10 cellular contexts compared by ENCODE assay signal in the genomic region with DNA sequence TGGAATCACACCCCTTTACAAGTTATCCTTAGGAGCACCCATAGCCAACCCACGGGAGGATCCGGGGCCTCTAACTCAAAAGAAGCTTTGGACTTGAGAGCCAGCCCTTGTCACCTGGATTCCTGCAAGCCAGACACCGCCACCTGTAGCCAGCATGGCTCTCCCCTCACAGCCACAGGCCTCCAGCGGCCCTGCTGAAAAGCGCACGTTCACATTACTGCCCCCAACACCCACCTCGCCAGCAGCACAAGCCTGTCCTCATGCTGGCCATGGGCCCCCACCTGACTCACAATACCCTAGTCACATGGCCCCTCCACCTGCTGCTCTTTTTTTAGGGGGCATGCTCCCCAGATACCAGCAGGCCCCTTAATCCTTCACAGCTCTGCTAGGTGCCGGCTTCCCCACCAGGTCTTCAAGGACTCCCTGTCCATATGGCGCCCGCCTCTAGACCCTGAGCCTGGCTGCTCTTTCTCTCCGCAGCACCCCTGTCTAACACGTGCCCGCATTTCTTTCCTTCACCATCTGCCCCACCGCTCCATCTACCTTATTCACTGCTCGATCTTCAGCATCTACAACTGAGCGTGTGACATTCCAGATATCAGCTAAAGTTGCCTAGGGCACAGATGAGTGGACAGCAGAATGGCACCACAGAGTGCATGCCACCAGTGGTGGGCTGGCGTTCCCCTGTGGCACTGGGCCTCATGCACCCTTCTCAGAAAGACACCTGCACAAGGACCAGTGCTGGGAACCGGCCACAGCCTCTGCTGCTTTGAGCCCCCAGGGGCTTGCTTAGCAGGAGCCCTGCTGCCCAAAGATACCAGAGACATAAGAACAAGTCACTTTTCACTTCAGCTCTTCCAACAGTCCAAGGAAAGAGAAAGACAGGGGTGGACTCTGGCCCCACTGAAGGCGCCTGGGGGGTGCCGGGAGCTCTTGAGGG. TPM values are rescaled to one million over a fixed set of nuclear protein-coding genes. Genes with fewer than 3 reads are reported as not detected.
DNase-seq lines count a peak whose midpoint lies in the region; ATAC-seq and TF ChIP-seq lines count a peak whose summit lies in the region.
"Had no signal": no experiment of that assay in that cellular context is flagged by ENCODE, and none has a peak within 500 bp of the region (broad histone marks: within the 10 kb centered on the region; RNA-seq: fewer than 3 reads in every experiment).

No MANE protein-coding gene starts in this region.

- H3K27ac Mint-ChIP-seq in activated CD8-positive, alpha-beta memory T cell treated with anti-CD3 and anti-CD28 coated beads, Interleukin-2, amount 10 ng/mL, durations not matched to agents 7 days and 5 days, result peak overlapping the region; percentile 97

- TF ChIP-seq CTCF in RWPE1 (conservative IDR thresholded peaks at IDR 0.05; ENCODE audit: low read depth), result no peak
- no peak for TF ChIP-seq CTCF in esophagus squamous epithelium (IDR thresholded peaks at IDR 0.05)

- CTCF ChIA-PET in activated CD8-positive, alpha-beta memory T cell treated with anti-CD3 and anti-CD28 coated beads, Interleukin-2, amount 10 ng/mL, durations not matched to agents 7 days and 5 days (lab: Charles Lee), result interaction anchor here (0.8 to 6.1 kb wide), 11 partner anchors 12 to 518 kb away, joined by 3 to 70 read pairs (median 3); no protein-coding TSS in a partner anchor
- CTCF ChIA-PET in RWPE1 (lab: Yijun Ruan, JAX), result interaction anchor here (0.6 to 3.5 kb wide), 6 partner anchors 12 to 109 kb away, joined by 3 to 40 read pairs (median 4); no protein-coding TSS in a partner anchor

- peak overlapping the region; percentile 58 for H3K4me3 Mint-ChIP-seq in activated CD8-positive, alpha-beta memory T cell treated with anti-CD3 and anti-CD28 coated beads, Interleukin-2, amount 10 ng/mL, durations not matched to agents 7 days and 5 days

- no peaks in the 10 kb centered on the region for H3K9me3 Mint-ChIP-seq in activated CD8-positive, alpha-beta memory T cell treated with anti-CD3 and anti-CD28 coated beads, Interleukin-2, amount 10 ng/mL, durations not matched to agents 7 days and 5 days (ENCODE audit: low read depth)
- H3K9me3 Mint-ChIP-seq: naive thymus-derived CD4-positive, alpha-beta T cell had no signal

- intact Hi-C loops in esophagus squamous epithelium (cut with DNase I), result no loop called here

- H3K4me3 ChIP-seq in esophagus squamous epithelium, result peak overlapping the region in 1 of 4 donors; percentile 34

- no peak for ATAC-seq in activated CD8-positive, alpha-beta memory T cell treated with anti-CD3 and anti-CD28 coated beads, Interleukin-2, amount 10 ng/mL, durations not matched to agents 7 days and 5 days
- ATAC-seq in HG03457 (IDR thresholded peaks at IDR 0.05; ENCODE audit: unreplicated experiment), result no peak

- H3K27me3 ChIP-seq in esophagus squamous epithelium, result no peaks in the 10 kb centered on the region

- DNase-seq in activated CD8-positive, alpha-beta memory T cell treated with anti-CD3 and anti-CD28 coated beads, Interleukin-2, amount 10 ng/mL, durations not matched to agents 7 days and 5 days, result no peak
- DNase-seq in activated CD8-positive, alpha-beta memory T cell treated with anti-CD3 and anti-CD28 coated beads for 24 hours, result no peak
- DNase-seq in RWPE1 (ENCODE audit: low spot score) (no peak), esophagus squamous epithelium (lab: John Stamatoyannopoulos, UW) (no peak), D341Med (ENCODE audit: low spot score) (no peak)
- DNase-seq in activated CD4-positive, CD25-positive, alpha-beta regulatory T cell treated with anti-CD3 and anti-CD28 coated beads, Interleukin-2, amount 50 U/mL, for 72 hours, result no peak
- DNase-seq: NCI-H1105 had no signal

- 89 to 92% methylated on average over 14 to 16 of the region's 20 CpGs for WGBS in esophagus squamous epithelium, 2 donors

- H3K27ac ChIP-seq in RWPE1, result peak overlapping the region; percentile 87
- peak overlapping the region; percentile 28 to 89 (median 72) for H3K27ac ChIP-seq in esophagus squamous epithelium
- peak overlapping the region; percentile 94 for H3K27ac ChIP-seq in temporal lobe (ENCODE audit: low read depth, low read length)

- H3K9me3 ChIP-seq in esophagus squamous epithelium, result no peaks in the 10 kb centered on the region

- TF ChIP-seq POLR2A in esophagus squamous epithelium (IDR thresholded peaks at IDR 0.05), result no peak

- POLR2A ChIA-PET in RWPE1 (lab: Yijun Ruan, JAX; ENCODE audit: low non-redundant PET), result no interaction called here

- no peaks in the 10 kb centered on the region for H3K27me3 Mint-ChIP-seq in activated CD8-positive, alpha-beta memory T cell treated with anti-CD3 and anti-CD28 coated beads, Interleukin-2, amount 10 ng/mL, durations not matched to agents 7 days and 5 days
- H3K27me3 Mint-ChIP-seq: naive thymus-derived CD4-positive, alpha-beta T cell had no signal

- H3K4me1 Mint-ChIP-seq in activated CD8-positive, alpha-beta memory T cell treated with anti-CD3 and anti-CD28 coated beads, Interleukin-2, amount 10 ng/mL, durations not matched to agents 7 days and 5 days, result peaks cover 60% of the 10 kb centered on the region

- peaks cover 22% of the 10 kb centered on the region for H3K36me3 Mint-ChIP-seq in activated CD8-positive, alpha-beta memory T cell treated with anti-CD3 and anti-CD28 coated beads, Interleukin-2, amount 10 ng/mL, durations not matched to agents 7 days and 5 days

- H3K4me1 ChIP-seq in esophagus squamous epithelium, result peaks cover 16 to 55% (median 33%) of the 10 kb centered on the region in 3 donors

- H3K36me3 ChIP-seq in esophagus squamous epithelium, result peaks cover 0 to 43% (median 7%) of the 10 kb centered on the region in 3 donors

RNA-seq across cellular contexts. Expression of gene CARS1, which starts 6.6 kb away (rescaled TPM):
- total RNA-seq in activated CD8-positive, alpha-beta memory T cell treated with anti-CD3 and anti-CD28 coated beads, Interleukin-2, amount 10 ng/mL, durations not matched to agents 7 days and 5 days, result 100 to 1,000 TPM; 109 to 119 TPM
- 10 to 100 TPM; 22.7 to 35.7 (median 28.4) TPM for total RNA-seq in esophagus squamous epithelium
- 34.9 TPM for total RNA-seq in temporal lobe

RNA-seq across cellular contexts. Expression of gene NAP1L4, which starts 58.5 kb away (rescaled TPM):
- 100 to 1,000 TPM; 347 to 389 TPM for total RNA-seq in activated CD8-positive, alpha-beta memory T cell treated with anti-CD3 and anti-CD28 coated beads, Interleukin-2, amount 10 ng/mL, durations not matched to agents 7 days and 5 days
- total RNA-seq in esophagus squamous epithelium, result 100 to 1,000 TPM; 108 to 140 (median 121) TPM
- total RNA-seq in temporal lobe, result 185 TPM
